In the genomic region with DNA sequence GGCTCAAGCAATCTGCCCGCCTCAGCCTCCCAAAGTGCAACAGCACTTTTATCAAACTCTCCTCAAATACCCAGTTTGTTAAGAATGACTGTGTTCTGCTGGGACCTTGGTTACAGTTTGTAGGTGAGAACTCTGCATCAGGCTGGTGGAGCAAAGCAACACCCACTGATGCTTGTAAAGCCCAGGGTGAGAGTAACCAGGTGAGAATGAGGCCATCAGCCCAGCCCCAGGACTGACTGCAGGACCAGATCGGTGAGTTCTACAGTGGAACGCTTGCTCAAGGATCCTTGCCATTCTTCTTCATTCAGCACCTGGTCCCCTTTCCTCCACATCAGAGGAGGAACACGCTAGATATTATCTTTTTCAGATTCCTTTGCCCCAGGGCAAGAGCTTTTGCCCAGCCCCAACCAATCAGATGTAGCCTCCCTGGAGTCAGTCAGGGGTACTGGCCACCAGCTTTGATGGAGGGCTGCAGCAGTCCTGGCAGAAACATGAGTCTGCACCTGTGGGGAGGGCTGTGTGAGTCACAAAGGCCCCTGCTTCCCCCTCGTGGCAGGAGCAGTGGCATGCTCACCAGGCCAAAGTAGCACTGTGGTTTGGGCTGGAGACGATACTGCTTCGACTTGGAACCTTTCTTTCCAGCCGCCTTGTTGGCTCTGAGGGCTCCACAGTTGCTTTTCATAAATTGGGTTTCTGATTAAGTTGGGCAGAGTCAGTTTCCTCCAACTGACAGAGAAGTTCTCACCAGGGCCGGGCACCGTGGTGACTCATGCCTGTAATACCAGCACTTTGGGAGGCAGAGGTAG, we compare ENCODE assay signal across 8 cellular contexts. TPM values are rescaled to one million over a fixed set of nuclear protein-coding genes. Genes with fewer than 3 reads are reported as not detected.
DNase-seq lines count a peak whose midpoint lies in the region; ATAC-seq and TF ChIP-seq lines count a peak whose summit lies in the region.

No MANE protein-coding gene starts in this region.

- no peak for TF ChIP-seq POLR2A in spleen (IDR thresholded peaks at IDR 0.05)

- H3K4me1 Mint-ChIP-seq in activated naive CD4-positive, alpha-beta T cell treated with anti-CD3 and anti-CD28 coated beads for 36 hours (ENCODE audit: low read depth), result peaks cover 47% of the 10 kb centered on the region

- H3K4me1 ChIP-seq in SK-N-SH (ENCODE audit: control insufficient read depth in 1 of 2, insufficient read depth in 2 of 2, low read depth in 1 of 2, low read length in 1 of 2), result peaks cover 14 to 30% of the 10 kb centered on the region in 2 experiments; a peak in 2 of 4 replicates
- H3K4me1 ChIP-seq in spleen, result peaks cover 15 to 49% (median 37%) of the 10 kb centered on the region in 6 donors

- peak overlapping the region; percentile 56 for H3K4me2 ChIP-seq in SK-N-SH

- H3K27ac Mint-ChIP-seq in activated naive CD4-positive, alpha-beta T cell treated with anti-CD3 and anti-CD28 coated beads for 36 hours, result peak overlapping the region; percentile 66

- CTCF ChIA-PET in SK-N-SH (lab: Yijun Ruan, JAX), result interaction anchor here (0.6 to 3.6 kb wide), 21 partner anchors 19 to 274 kb away, joined by 3 to 57 read pairs (median 5); partner anchors contain the start of gene ATRIP
- CTCF ChIA-PET in activated naive CD4-positive, alpha-beta T cell treated with anti-CD3 and anti-CD28 coated beads for 36 hours (lab: Charles Lee), result interaction anchor here (0.7 to 4.6 kb wide), 13 partner anchors 15 to 107 kb away, joined by 3 to 25 read pairs (median 4); no protein-coding TSS in a partner anchor

- H2AFZ ChIP-seq in SK-N-SH (ENCODE audit: low read depth), result peak overlapping the region; percentile 76; the same call in 1 of the 2 replicates

- no peaks in the 10 kb centered on the region for H3K36me3 ChIP-seq in SK-N-SH (replicated peaks in 1 of 2; ENCODE audit: control insufficient read depth in 1 of 2, insufficient read depth in 2 of 2, low read length in 1 of 2)
- H3K36me3 ChIP-seq in spleen, result no peaks in the 10 kb centered on the region

- intact Hi-C loops in activated naive CD4-positive, alpha-beta T cell treated with anti-CD3 and anti-CD28 coated beads for 36 hours (cut with micrococcal nuclease), result loop anchor here (1.0 to 2.0 kb wide), 8 partner anchors 8 to 239 kb away; partner anchors contain the start of genes CCDC51, PFKFB4 and TMA7
- intact Hi-C loops in left ventricle myocardium superior (cut with micrococcal nuclease) (no loop called here), spleen (cut with DNase I; ENCODE audit: low total_unique reads) (loop anchor here (10.0 kb wide), 1 partner anchor 63 kb away; the partner anchor contains the start of genes ATRIP, CCDC51 and TMA7)

- no peaks in the 10 kb centered on the region for H3K9me3 ChIP-seq in SK-N-SH
- no peaks in the 10 kb centered on the region for H3K9me3 ChIP-seq in spleen

- peak overlapping the region; percentile 32 for H3K4me3 Mint-ChIP-seq in activated naive CD4-positive, alpha-beta T cell treated with anti-CD3 and anti-CD28 coated beads for 36 hours

- POLR2A ChIA-PET in SK-N-SH (lab: Yijun Ruan, JAX), result interaction anchor here (1.0 to 1.5 kb wide), 3 partner anchors 42 to 61 kb away, joined by 5 to 7 read pairs (median 6); partner anchors contain the start of gene ATRIP

- H4K20me1 ChIP-seq in SK-N-SH (ENCODE audit: insufficient read depth), result no peaks in the 10 kb centered on the region

- TF ChIP-seq CTCF in SK-N-SH (IDR thresholded peaks at IDR 0.05) (peak; percentile 58), spleen (IDR thresholded peaks at IDR 0.05 in 8 of 11, conservative IDR thresholded peaks at IDR 0.05 in 3 of 11) (peak; percentile 57 to 89 (median 78))

- TF ChIP-seq EP300 in SK-N-SH (IDR thresholded peaks at IDR 0.05; ENCODE audit: borderline replicate concordance in 1 of 2, low read depth in 1 of 2, low read length in 1 of 2), result peak in 1 of 2 experiments; percentile 25; a peak in 1 of 4 replicates

- no peaks in the 10 kb centered on the region for H3K36me3 Mint-ChIP-seq in activated naive CD4-positive, alpha-beta T cell treated with anti-CD3 and anti-CD28 coated beads for 36 hours (ENCODE audit: low read depth)

- TF ChIP-seq RAD21 in SK-N-SH (IDR thresholded peaks at IDR 0.05; ENCODE audit: low read length), result peak; percentile 89

- H3K9me3 Mint-ChIP-seq in activated naive CD4-positive, alpha-beta T cell treated with anti-CD3 and anti-CD28 coated beads for 36 hours, result no peaks in the 10 kb centered on the region

- 29% methylated on average over 9 of the region's 10 CpGs for WGBS in SK-N-SH (ENCODE audit: low lambda C conversion rate)
- 38 to 48% (median 41%) methylated on average over 9 to 10 of the region's 10 CpGs for WGBS in spleen, 5 donors

- DNase-seq in GM04503 (ENCODE audit: low read depth), result peak; percentile 10
- DNase-seq in SK-N-SH, result peak; percentile 86
- DNase-seq in activated naive CD4-positive, alpha-beta T cell treated with anti-CD3 and anti-CD28 coated beads for 36 hours, result peak; percentile 82
- DNase-seq in left ventricle myocardium superior, result peak; percentile 48
- peak; percentile 91 for DNase-seq in spleen

- H3K9me2 ChIP-seq in SK-N-SH, result no peaks in the 10 kb centered on the region

- ATAC-seq in HG03342 (IDR thresholded peaks at IDR 0.05; ENCODE audit: unreplicated experiment) (peak; percentile 63), left ventricle myocardium superior (no peak), GM19351 (IDR thresholded peaks at IDR 0.05; ENCODE audit: unreplicated experiment) (no peak), HG03095 (IDR thresholded peaks at IDR 0.05; ENCODE audit: unreplicated experiment) (no peak)

- peak overlapping the region; percentile 29 to 58 for H3K27ac ChIP-seq in SK-N-SH (ENCODE audit: low read depth in 2 of 2, low read length in 1 of 2)
- H3K27ac ChIP-seq in spleen, result peak overlapping the region in 3 of 8 donors; percentile 33 to 55 (median 55)

- H3F3A ChIP-seq in SK-N-SH (replicated peaks; ENCODE audit: insufficient read depth), result peaks cover 13% of the 10 kb centered on the region

- H3K27me3 Mint-ChIP-seq in activated naive CD4-positive, alpha-beta T cell treated with anti-CD3 and anti-CD28 coated beads for 36 hours (ENCODE audit: low read depth), result no peaks in the 10 kb centered on the region

- H3K27me3 ChIP-seq in SK-N-SH (ENCODE audit: insufficient read depth) (no peaks in the 10 kb centered on the region), spleen (replicated peaks in 1 of 7) (no peaks in the 10 kb centered on the region)

- no peaks in the 10 kb centered on the region for H3K79me2 ChIP-seq in SK-N-SH (ENCODE audit: insufficient read depth)

- 0 out of 4 replicates have a peak overlapping the region, but pooled peaks of 1 of the 2 experiments have one; percentile 1 for H3K4me3 ChIP-seq in SK-N-SH (ENCODE audit: low read depth in 2 of 2, low read length in 1 of 2)
- no peak overlapping the region for H3K4me3 ChIP-seq in spleen

- no peak overlapping the region for H3K9ac ChIP-seq in SK-N-SH

TF ChIP-seq in SK-N-SH, 30 proteins besides CTCF, POLR2A, EP300 and RAD21 (continues in another document):
- TF ChIP-seq FOXJ3 (CRISPR knock-in tag; IDR thresholded peaks at IDR 0.05), result no peak
- TF ChIP-seq, protein P1, sequence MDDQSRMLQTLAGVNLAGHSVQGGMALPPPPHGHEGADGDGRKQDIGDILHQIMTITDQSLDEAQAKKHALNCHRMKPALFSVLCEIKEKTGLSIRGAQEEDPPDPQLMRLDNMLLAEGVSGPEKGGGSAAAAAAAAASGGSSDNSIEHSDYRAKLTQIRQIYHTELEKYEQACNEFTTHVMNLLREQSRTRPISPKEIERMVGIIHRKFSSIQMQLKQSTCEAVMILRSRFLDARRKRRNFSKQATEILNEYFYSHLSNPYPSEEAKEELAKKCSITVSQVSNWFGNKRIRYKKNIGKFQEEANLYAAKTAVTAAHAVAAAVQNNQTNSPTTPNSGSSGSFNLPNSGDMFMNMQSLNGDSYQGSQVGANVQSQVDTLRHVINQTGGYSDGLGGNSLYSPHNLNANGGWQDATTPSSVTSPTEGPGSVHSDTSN (IDR thresholded peaks at IDR 0.05), result peak; percentile 55; the same call in 1 of the 2 replicates
- TF ChIP-seq RXRA (IDR thresholded peaks at IDR 0.05; ENCODE audit: borderline replicate concordance, low read depth), result no peak
- peak; percentile 42; the same call in 1 of the 2 replicates for TF ChIP-seq NFIC (IDR thresholded peaks at IDR 0.05; ENCODE audit: borderline replicate concordance)
- TF ChIP-seq, protein P2, sequence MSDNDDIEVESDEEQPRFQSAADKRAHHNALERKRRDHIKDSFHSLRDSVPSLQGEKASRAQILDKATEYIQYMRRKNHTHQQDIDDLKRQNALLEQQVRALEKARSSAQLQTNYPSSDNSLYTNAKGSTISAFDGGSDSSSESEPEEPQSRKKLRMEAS (IDR thresholded peaks at IDR 0.05; ENCODE audit: low read depth), result peak; percentile 88
- no peak for TF ChIP-seq USF1 (IDR thresholded peaks at IDR 0.05; ENCODE audit: borderline replicate concordance, low read depth)
- no peak for TF ChIP-seq ELF1 (IDR thresholded peaks at IDR 0.05)

RNA-seq across cellular contexts. Expression of gene SHISA5, which starts 3.5 kb away (rescaled TPM):
- polyA plus RNA-seq in SK-N-SH (2012; rRNA removed), result 141 and 194 TPM in 2 replicates
- polyA plus RNA-seq in SK-N-SH (2012; cell fraction: cytosol; rRNA removed), result 121 and 166 TPM in 2 replicates
- polyA plus RNA-seq in SK-N-SH (2012; cell fraction: nucleus; rRNA removed), result 102 and 112 TPM in 2 replicates
- total RNA-seq in activated naive CD4-positive, alpha-beta T cell treated with anti-CD3 and anti-CD28 coated beads for 36 hours, result 10 to 100 TPM; 85.7 to 90.3 TPM
- 39.1 TPM for total RNA-seq in left ventricle myocardium superior
- total RNA-seq in spleen, result 100 to 1,000 TPM; 154 to 227 (median 182) TPM
- polyA plus RNA-seq in spleen, result 100 to 1,000 TPM in 1 of 3 donors, 10 to 100 TPM in 2; 80.2 to 132 (median 85.6) TPM

RNA-seq across cellular contexts. Expression of gene PFKFB4, which starts 49.1 kb away (rescaled TPM):
- polyA plus RNA-seq in SK-N-SH (2012; rRNA removed) (5.7 and 6.7 TPM in 2 replicates), spleen (1 to 10 TPM; 2.0 to 4.8 (median 3.8) TPM)
- 3.2 and 4.1 TPM in 2 replicates for polyA plus RNA-seq in SK-N-SH (2012; cell fraction: cytosol; rRNA removed)
- polyA plus RNA-seq in SK-N-SH (2012; cell fraction: nucleus; rRNA removed), result 14.3 and 15.3 TPM in 2 replicates
- total RNA-seq in activated naive CD4-positive, alpha-beta T cell treated with anti-CD3 and anti-CD28 coated beads for 36 hours, result 1 to 10 TPM; 5.1 to 5.4 TPM
- total RNA-seq in left ventricle myocardium superior (2.2 TPM), spleen (10 to 100 TPM; 11.0 to 43.1 (median 22.8) TPM)

RNA-seq across cellular contexts. Expression of gene UCN2, which starts 56.1 kb away (rescaled TPM):
- 0.50 and 0.69 TPM in 2 replicates for polyA plus RNA-seq in SK-N-SH (2012; rRNA removed)
- polyA plus RNA-seq in SK-N-SH (2012; cell fraction: cytosol; rRNA removed), result 0.15 and 0.22 TPM in 2 replicates
- polyA plus RNA-seq in SK-N-SH (2012; cell fraction: nucleus; rRNA removed), result 2.7 and 4.1 TPM in 2 replicates
- total RNA-seq in activated naive CD4-positive, alpha-beta T cell treated with anti-CD3 and anti-CD28 coated beads for 36 hours, result not detected
- 0.17 TPM for total RNA-seq in left ventricle myocardium superior
- total RNA-seq in spleen, result under 1 TPM in 5 of 7 donors, not detected in 2; 0.20 to 0.60 (median 0.51) TPM
- under 1 TPM; 0.21 to 0.61 (median 0.45) TPM for polyA plus RNA-seq in spleen

Comparison
In these comparisons a context has a peak if more than half of its experiments do, and no peak if none do; other contexts are left out.
1. DNase-seq: peak in every context shown above with its lines; median percentile 91 in spleen; 86 in SK-N-SH; 82 in activated naive CD4-positive, alpha-beta T cell treated with anti-CD3 and anti-CD28 coated beads for 36 hours; 48 in left ventricle myocardium superior; 10 in GM04503.